23 cellular contexts compared by ENCODE assay signal in genomic region chr13:110301083-110301482, GRCh38. TPM values are rescaled to one million over a fixed set of nuclear protein-coding genes. Genes with fewer than 3 reads are reported as not detected.
DNase-seq lines count a peak whose midpoint lies in the region; ATAC-seq and TF ChIP-seq lines count a peak whose summit lies in the region.
"Had no signal": no experiment of that assay in that cellular context is flagged by ENCODE, and none has a peak within 500 bp of the region (broad histone marks: within the 10 kb centered on the region; RNA-seq: fewer than 3 reads in every experiment).

No MANE protein-coding gene starts in this region.

- DNase-seq in heart left ventricle (peak in 1 of 5 donors; percentile 16), cardiac septum (ENCODE audit: low spot score) (no peak), fibroblast of villous mesenchyme (ENCODE audit: low read depth) (no peak), psoas muscle (no peak), uterus (peak; percentile 15 to 25), right lobe of liver (no peak), GM10266 (ENCODE audit: extremely low spot score) (no peak)
- DNase-seq: 8988T; activated CD4-positive, alpha-beta T cell treated with anti-CD3 and anti-CD28 coated beads, Interleukin-2, amount 10 ng/mL, durations not matched to agents 7 days and 5 days; activated CD8-positive, alpha-beta memory T cell treated with anti-CD3 and anti-CD28 coated beads, Interleukin-2, amount 50 U/mL, for 4 hours; activated effector memory CD4-positive, alpha-beta T cell treated with Interleukin-2 at 50 U/mL for 16 hours; Caco-2; central memory CD4-positive, alpha-beta T cell; effector CD4-positive, alpha-beta T cell; hypothalamus; NCI-H1417 treated with DMSO at 0.1 percent for 48 hours; NCI-H2171; NCI-H69; SHP77; T-helper 1 cell had no signal

- TF ChIP-seq CTCF in heart left ventricle (IDR thresholded peaks at IDR 0.05): no peak
- TF ChIP-seq CTCF in fibroblast of villous mesenchyme (IDR thresholded peaks at IDR 0.05; ENCODE audit: insufficient read depth, low read depth, low read length): no peak
- TF ChIP-seq CTCF in psoas muscle (IDR thresholded peaks at IDR 0.05): no peak
- no peak for TF ChIP-seq CTCF in uterus (IDR thresholded peaks at IDR 0.05)
- TF ChIP-seq CTCF in right lobe of liver (IDR thresholded peaks at IDR 0.05): no peak
- no peak for TF ChIP-seq CTCF in GM10266 (IDR thresholded peaks at IDR 0.05; ENCODE audit: control insufficient read depth, insufficient read depth, low read depth, missing control alignments)

- peaks cover 19 to 100% (median 85%) of the 10 kb centered on the region in 12 donors for H3K4me1 ChIP-seq in heart left ventricle
- peaks cover 7% of the 10 kb centered on the region for H3K4me1 ChIP-seq in psoas muscle
- peaks cover 0 to 7% of the 10 kb centered on the region in 2 donors for H3K4me1 ChIP-seq in uterus
- H3K4me1 ChIP-seq in right lobe of liver: no peaks in the 10 kb centered on the region

- H3K36me3 ChIP-seq in heart left ventricle (peaks cover 0 to 17% (median 0%) of the 10 kb centered on the region in 9 donors), psoas muscle (ENCODE audit: insufficient read depth in 1 of 2, low read depth in 1 of 2) (no peaks in the 10 kb centered on the region), uterus (no peaks in the 10 kb centered on the region), right lobe of liver (no peaks in the 10 kb centered on the region)

- no peaks in the 10 kb centered on the region for H3K9me3 ChIP-seq in heart left ventricle
- H3K9me3 ChIP-seq in psoas muscle: no peaks in the 10 kb centered on the region
- no peaks in the 10 kb centered on the region for H3K9me3 ChIP-seq in uterus
- no peaks in the 10 kb centered on the region for H3K9me3 ChIP-seq in right lobe of liver
- H3K9me3 ChIP-seq: Caco-2 had no signal

- WGBS in heart left ventricle, 4 donors: 40 to 50% (median 45%) methylated on average over 5 of the region's 5 CpGs
- 40 to 49% (median 45%) methylated on average over 5 of the region's 5 CpGs for WGBS in psoas muscle, 3 donors
- WGBS in right lobe of liver (ENCODE audit: insufficient coverage, low coverage, low lambda C conversion rate, missing lambda C conversion rate): 43% methylated on average over 3 of the region's 5 CpGs

- H3K27me3 ChIP-seq in heart left ventricle (peaks cover 0 to 10% (median 0%) of the 10 kb centered on the region in 9 donors), psoas muscle (ENCODE audit: insufficient read depth in 3 of 3, low read length in 2 of 3) (peaks cover 0 to 49% (median 3%) of the 10 kb centered on the region in 3 donors), uterus (no peaks in the 10 kb centered on the region), right lobe of liver (peaks cover 0 to 7% of the 10 kb centered on the region in 2 donors)

- peak overlapping the region in 11 of 12 donors; percentile 14 to 99 (median 62) for H3K27ac ChIP-seq in heart left ventricle
- peak overlapping the region; percentile 20 for H3K27ac ChIP-seq in psoas muscle
- peak overlapping the region; percentile 99 to 100 for H3K27ac ChIP-seq in uterus
- no peak overlapping the region for H3K27ac ChIP-seq in right lobe of liver

- ATAC-seq in heart left ventricle: no peak
- ATAC-seq in psoas muscle: no peak
- no peak for ATAC-seq in GM21723 (IDR thresholded peaks at IDR 0.05; ENCODE audit: unreplicated experiment)
- ATAC-seq in right lobe of liver: no peak
- ATAC-seq: natural killer cell treated with Interleukin-12 subunit alpha and Interleukin-12 subunit beta and Interleukin-15 and Interleukin-18, amount 100 ng/mL, for 72 hours; stimulated activated effector memory CD8-positive, alpha-beta T cell treated with anti-CD3 and anti-CD28 coated beads, Interleukin-12 subunit alpha, Interleukin-12 subunit beta, amount 100 ng/mL, for 72 hours had no signal

- intact Hi-C loops in heart left ventricle (cut with DNase I): loop anchor here in 7 of 10 donors (1.0 to 10.0 kb wide), 6 partner anchors 34 to 114 kb away; no protein-coding TSS in a partner anchor
- intact Hi-C loops in cardiac septum (cut with DNase I): loop anchor here (5.0 kb wide), 1 partner anchor 34 kb away; no protein-coding TSS in a partner anchor
- intact Hi-C loops in psoas muscle (cut with DNase I): no loop called here
- intact Hi-C loops in uterus (cut with DNase I; ENCODE audit: low total_unique reads): loop anchor here (10.0 kb wide), 1 partner anchor 46 kb away; no protein-coding TSS in a partner anchor
- intact Hi-C loops in right lobe of liver (cut with DNase I): no loop called here

- no peak for TF ChIP-seq POLR2A in heart left ventricle (IDR thresholded peaks at IDR 0.05)
- no peak for TF ChIP-seq POLR2A in uterus (IDR thresholded peaks at IDR 0.05)
- no peak for TF ChIP-seq POLR2A in right lobe of liver (IDR thresholded peaks at IDR 0.05)

- peak overlapping the region in 2 of 12 donors; percentile 5 to 7 for H3K4me3 ChIP-seq in heart left ventricle
- peak overlapping the region; percentile 3 for H3K4me3 ChIP-seq in fibroblast of villous mesenchyme (ENCODE audit: low read depth, low read length)
- no peak overlapping the region for H3K4me3 ChIP-seq in psoas muscle
- H3K4me3 ChIP-seq in uterus: no peak overlapping the region
- H3K4me3 ChIP-seq in right lobe of liver: no peak overlapping the region

RNA-seq across cellular contexts. Expression of gene COL4A1, which starts 5.9 kb away (rescaled TPM):
- total RNA-seq in heart left ventricle (100 to 1,000 TPM in 8 of 9 donors, 10 to 100 TPM in 1; 91.9 to 428 (median 184) TPM), cardiac septum (196 TPM), fibroblast of villous mesenchyme (1,391 and 1,673 TPM in 2 replicates), psoas muscle (100 to 1,000 TPM in 2 of 4 donors, 10 to 100 TPM in 2; 87.3 to 127 (median 110) TPM), uterus (100 to 1,000 TPM; 164 to 737 (median 209) TPM), right lobe of liver (10 to 100 TPM in 5 of 6 experiments, 1 to 10 TPM in 1; 8.0 to 89.8 (median 41.1) TPM)
- polyA plus RNA-seq in heart left ventricle (100 to 1,000 TPM in 1 of 2 donors, 10 to 100 TPM in 1; 52.6 to 194 TPM), psoas muscle (100 to 1,000 TPM in 1 of 3 donors, 10 to 100 TPM in 2; 39.0 to 115 (median 60.2) TPM)
- total RNA-seq: natural killer cell treated with Interleukin-12 subunit alpha and Interleukin-12 subunit beta and Interleukin-15 and Interleukin-18, amount 100 ng/mL, for 72 hours had no signal

RNA-seq across cellular contexts. Expression of gene COL4A2, which starts 6.0 kb away (rescaled TPM):
- 100 to 1,000 TPM in 8 of 9 donors, 10 to 100 TPM in 1; 94.0 to 377 (median 166) TPM for total RNA-seq in heart left ventricle
- polyA plus RNA-seq in heart left ventricle: 100 to 1,000 TPM in 1 of 2 donors, 10 to 100 TPM in 1; 92.4 to 220 TPM
- 165 TPM for total RNA-seq in cardiac septum
- 756 and 1,116 TPM in 2 replicates for total RNA-seq in fibroblast of villous mesenchyme
- 10 to 100 TPM; 49.1 to 64.0 (median 59.9) TPM for total RNA-seq in psoas muscle
- polyA plus RNA-seq in psoas muscle: 10 to 100 TPM; 25.8 to 84.5 (median 37.9) TPM
- total RNA-seq in uterus: 100 to 1,000 TPM; 157 to 606 (median 284) TPM
- 10 to 100 TPM in 5 of 6 experiments, 1 to 10 TPM in 1; 8.4 to 65.8 (median 42.5) TPM for total RNA-seq in right lobe of liver
- total RNA-seq: activated CD4-positive, alpha-beta T cell treated with anti-CD3 and anti-CD28 coated beads, Interleukin-2, amount 10 ng/mL, durations not matched to agents 7 days and 5 days; natural killer cell treated with Interleukin-12 subunit alpha and Interleukin-12 subunit beta and Interleukin-15 and Interleukin-18, amount 100 ng/mL, for 72 hours had no signal

Comparison
In these comparisons a context has a peak if more than half of its experiments do, and no peak if none do; other contexts are left out.
1. DNase-seq: peak in uterus (2 of 2); none in cardiac septum (single experiment), fibroblast of villous mesenchyme (single experiment), psoas muscle (0 of 2), right lobe of liver (0 of 3) and GM10266 (single experiment).
2. H3K27ac ChIP-seq: peak in heart left ventricle (11 of 12), psoas muscle (single experiment) and uterus (2 of 2); none in right lobe of liver (0 of 3).
3. intact Hi-C loops: an anchor here in heart left ventricle (1.0 to 10.0 kb wide), cardiac septum (5.0 kb wide) and uterus (10.0 kb wide); none called in psoas muscle and right lobe of liver.